ENCODE assay signal across 14 cellular contexts in genomic region chr14:50792058-50792477, GRCh38. TPM values are rescaled to one million over a fixed set of nuclear protein-coding genes. Genes with fewer than 3 reads are reported as not detected.
DNase-seq lines count a peak whose midpoint lies in the region; ATAC-seq and TF ChIP-seq lines count a peak whose summit lies in the region.
"Had no signal": no experiment of that assay in that cellular context is flagged by ENCODE, and none has a peak within 500 bp of the region (broad histone marks: within the 10 kb centered on the region; RNA-seq: fewer than 3 reads in every experiment).

No MANE protein-coding gene starts in this region.

- H3K4me1 ChIP-seq in CD4-positive, CD25-positive, alpha-beta regulatory T cell (ENCODE audit: control insufficient read depth, insufficient read depth, low read length, poor library complexity, severe bottlenecking) = peaks cover 17% of the 10 kb centered on the region
- peaks cover 0 to 42% of the 10 kb centered on the region in 2 donors for H3K4me1 ChIP-seq in right atrium auricular region

- no peak for TF ChIP-seq CTCF in activated CD8-positive, alpha-beta T cell treated with anti-CD3 and anti-CD28 coated beads for 36 hours (IDR thresholded peaks at IDR 0.05)
- TF ChIP-seq CTCF in right atrium auricular region (IDR thresholded peaks at IDR 0.05) = no peak
- TF ChIP-seq CTCF in progenitor cell of endocrine pancreas (IDR thresholded peaks at IDR 0.05; ENCODE audit: unreplicated experiment) = no peak

- H3K36me3 ChIP-seq in CD4-positive, CD25-positive, alpha-beta regulatory T cell (ENCODE audit: control insufficient read depth, insufficient read depth, low read length) = peaks cover 14% of the 10 kb centered on the region
- no peaks in the 10 kb centered on the region for H3K36me3 ChIP-seq in right atrium auricular region

- no peaks in the 10 kb centered on the region for H3K27me3 ChIP-seq in CD4-positive, CD25-positive, alpha-beta regulatory T cell (ENCODE audit: control insufficient read depth, insufficient read depth, low read length)
- H3K27me3 ChIP-seq in right atrium auricular region = no peaks in the 10 kb centered on the region

- POLR2A ChIA-PET in activated CD8-positive, alpha-beta T cell treated with anti-CD3 and anti-CD28 coated beads for 36 hours (lab: Charles Lee) = interaction anchor here (0.6 to 4.3 kb wide), 10 partner anchors 15 to 428 kb away, joined by 3 to 17 read pairs (median 3); partner anchors contain the start of gene NIN

- DNase-seq in CD4-positive, CD25-positive, alpha-beta regulatory T cell = peak in 2 of 3 donors; percentile 40 to 65
- peak; percentile 58 for DNase-seq in activated CD8-positive, alpha-beta T cell treated with anti-CD3 and anti-CD28 coated beads for 36 hours
- DNase-seq in right atrium auricular region (ENCODE audit: low spot score) = no peak
- no peak for DNase-seq in NCI-H187 (lab: John Stamatoyannopoulos, UW)
- DNase-seq in progenitor cell of endocrine pancreas (ENCODE audit: low spot score, unreplicated experiment) = no peak
- no peak for DNase-seq in putamen (ENCODE audit: low spot score)
- DNase-seq: NCI-H2171 treated with DMSO at 0.1 percent for 48 hours, RPMI8226, WERI-Rb-1 had no signal

- H3K9me3 Mint-ChIP-seq in CD4-positive, CD25-positive, alpha-beta regulatory T cell = no peaks in the 10 kb centered on the region
- no peaks in the 10 kb centered on the region for H3K9me3 Mint-ChIP-seq in activated CD8-positive, alpha-beta T cell treated with anti-CD3 and anti-CD28 coated beads for 36 hours
- H3K9me3 Mint-ChIP-seq in progenitor cell of endocrine pancreas (ENCODE audit: low read depth) = no peaks in the 10 kb centered on the region
- H3K9me3 Mint-ChIP-seq: mesothelial cell of epicardium had no signal

- H3K4me3 Mint-ChIP-seq in CD4-positive, CD25-positive, alpha-beta regulatory T cell = peak overlapping the region; percentile 12 to 84 (median 78)
- peak overlapping the region; percentile 62 for H3K4me3 Mint-ChIP-seq in activated CD8-positive, alpha-beta T cell treated with anti-CD3 and anti-CD28 coated beads for 36 hours
- H3K4me3 Mint-ChIP-seq in progenitor cell of endocrine pancreas (ENCODE audit: low read depth) = no peak overlapping the region
- H3K4me3 Mint-ChIP-seq: mesothelial cell of epicardium had no signal

- H3K4me1 Mint-ChIP-seq in CD4-positive, CD25-positive, alpha-beta regulatory T cell = peaks cover 17 to 73% (median 53%) of the 10 kb centered on the region in 4 donors
- peaks cover 89% of the 10 kb centered on the region for H3K4me1 Mint-ChIP-seq in activated CD8-positive, alpha-beta T cell treated with anti-CD3 and anti-CD28 coated beads for 36 hours (ENCODE audit: low read depth)
- H3K4me1 Mint-ChIP-seq in progenitor cell of endocrine pancreas (ENCODE audit: low read depth) = peaks cover 3% of the 10 kb centered on the region

- no peaks in the 10 kb centered on the region for H3K9me3 ChIP-seq in CD4-positive, CD25-positive, alpha-beta regulatory T cell (ENCODE audit: control insufficient read depth in 2 of 2, low read length in 2 of 2)
- H3K9me3 ChIP-seq in right atrium auricular region = no peaks in the 10 kb centered on the region

- peak; percentile 6 for TF ChIP-seq POLR2A in GM18505 (IDR thresholded peaks at IDR 0.05; ENCODE audit: borderline replicate concordance, extremely low read depth, insufficient read depth, insufficient read length)

- H3K4me3 ChIP-seq in CD4-positive, CD25-positive, alpha-beta regulatory T cell (ENCODE audit: low read depth, low read length) = peak overlapping the region; percentile 74
- peak overlapping the region; percentile 38 to 48 for H3K4me3 ChIP-seq in right atrium auricular region

- H3K27me3 Mint-ChIP-seq in CD4-positive, CD25-positive, alpha-beta regulatory T cell = peaks cover 4% of the 10 kb centered on the region
- no peaks in the 10 kb centered on the region for H3K27me3 Mint-ChIP-seq in activated CD8-positive, alpha-beta T cell treated with anti-CD3 and anti-CD28 coated beads for 36 hours
- peaks cover 10% of the 10 kb centered on the region for H3K27me3 Mint-ChIP-seq in progenitor cell of endocrine pancreas

- ATAC-seq in CD4-positive, CD25-positive, alpha-beta regulatory T cell (ENCODE audit: low read depth in 2 of 2) = peak; percentile 49 to 55
- ATAC-seq in GM18505 (IDR thresholded peaks at IDR 0.05; ENCODE audit: unreplicated experiment) = no peak
- ATAC-seq in activated CD8-positive, alpha-beta T cell treated with anti-CD3 and anti-CD28 coated beads for 36 hours = peak; percentile 65
- no peak for ATAC-seq in HG02610 (IDR thresholded peaks at IDR 0.05; ENCODE audit: unreplicated experiment)
- ATAC-seq: sciatic nerve had no signal

- peak overlapping the region; percentile 52 for H3K27ac ChIP-seq in CD4-positive, CD25-positive, alpha-beta regulatory T cell (ENCODE audit: insufficient read depth, low read length, poor library complexity, severe bottlenecking)
- peak overlapping the region; percentile 80 to 84 for H3K27ac ChIP-seq in right atrium auricular region
- H3K27ac ChIP-seq: KMS-11, WERI-Rb-1 had no signal

- CTCF ChIA-PET in activated CD8-positive, alpha-beta T cell treated with anti-CD3 and anti-CD28 coated beads for 36 hours (lab: Charles Lee) = interaction anchor here (1.4 to 11.6 kb wide), 5 partner anchors 17 to 249 kb away, joined by 3 to 103 read pairs (median 4); no protein-coding TSS in a partner anchor

- peak overlapping the region; percentile 81 to 98 (median 85) for H3K27ac Mint-ChIP-seq in CD4-positive, CD25-positive, alpha-beta regulatory T cell
- peak overlapping the region; percentile 87 for H3K27ac Mint-ChIP-seq in activated CD8-positive, alpha-beta T cell treated with anti-CD3 and anti-CD28 coated beads for 36 hours
- no peak overlapping the region for H3K27ac Mint-ChIP-seq in progenitor cell of endocrine pancreas
- H3K27ac Mint-ChIP-seq: mesothelial cell of epicardium had no signal

- intact Hi-C loops in activated CD8-positive, alpha-beta T cell treated with anti-CD3 and anti-CD28 coated beads for 36 hours (cut with micrococcal nuclease) = loop anchor here (5.0 kb wide), 1 partner anchor 35 kb away; no protein-coding TSS in a partner anchor

- peaks cover 27% of the 10 kb centered on the region for H3K36me3 Mint-ChIP-seq in CD4-positive, CD25-positive, alpha-beta regulatory T cell
- peaks cover 50% of the 10 kb centered on the region for H3K36me3 Mint-ChIP-seq in activated CD8-positive, alpha-beta T cell treated with anti-CD3 and anti-CD28 coated beads for 36 hours (ENCODE audit: low read depth)
- no peaks in the 10 kb centered on the region for H3K36me3 Mint-ChIP-seq in progenitor cell of endocrine pancreas (ENCODE audit: insufficient read depth)

RNA-seq across cellular contexts. Expression of gene NIN, which starts 38.9 kb away (rescaled TPM):
- total RNA-seq in CD4-positive, CD25-positive, alpha-beta regulatory T cell = 78.2 TPM
- 10 to 100 TPM; 17.6 to 25.4 (median 21.4) TPM for polyA plus RNA-seq in CD4-positive, CD25-positive, alpha-beta regulatory T cell
- total RNA-seq in activated CD8-positive, alpha-beta T cell treated with anti-CD3 and anti-CD28 coated beads for 36 hours = 10 to 100 TPM; 71.9 to 72.8 TPM
- total RNA-seq in right atrium auricular region (10 to 100 TPM; 30.1 to 49.7 TPM), progenitor cell of endocrine pancreas (21.0 and 22.2 TPM in 2 replicates)

Comparison
In these comparisons a context has a peak if more than half of its experiments do, and no peak if none do; other contexts are left out.
1. ATAC-seq: peak in CD4-positive, CD25-positive, alpha-beta regulatory T cell (2 of 2) and activated CD8-positive, alpha-beta T cell treated with anti-CD3 and anti-CD28 coated beads for 36 hours (single experiment); none in GM18505 (single experiment) and HG02610 (single experiment).
2. DNase-seq: peak in CD4-positive, CD25-positive, alpha-beta regulatory T cell (2 of 3) and activated CD8-positive, alpha-beta T cell treated with anti-CD3 and anti-CD28 coated beads for 36 hours (single experiment); none in right atrium auricular region (single experiment), NCI-H187 (0 of 2), progenitor cell of endocrine pancreas (single experiment) and putamen (single experiment).